ENCODE assay signal across 10 cellular contexts in the genomic region with DNA sequence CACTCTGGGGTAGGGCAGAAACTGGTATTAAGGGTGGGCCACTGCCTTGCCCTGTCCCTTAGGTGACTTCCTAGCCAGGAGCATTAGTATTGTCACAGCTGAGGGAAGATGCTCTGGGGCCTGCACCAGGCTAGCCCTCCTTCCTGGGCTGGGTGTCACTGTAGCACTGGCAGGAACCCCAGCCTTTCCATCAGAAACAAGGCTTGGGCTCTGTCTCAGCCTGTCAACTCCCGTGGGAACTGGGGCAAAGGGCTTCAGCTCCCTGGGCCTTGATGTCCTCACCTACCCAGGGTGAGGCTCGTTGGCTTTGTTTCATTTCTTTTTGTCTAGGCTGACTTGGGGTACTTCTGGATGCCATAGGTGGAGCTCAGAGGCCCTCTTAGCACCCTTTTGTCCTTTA. TPM values are rescaled to one million over a fixed set of nuclear protein-coding genes. Genes with fewer than 3 reads are reported as not detected.
DNase-seq lines count a peak whose midpoint lies in the region; ATAC-seq, FAIRE-seq and TF ChIP-seq lines count a peak whose summit lies in the region.
"Had no signal": no experiment of that assay in that cellular context is flagged by ENCODE, and none has a peak within 500 bp of the region (broad histone marks: within the 10 kb centered on the region; RNA-seq: fewer than 3 reads in every experiment).

No MANE protein-coding gene starts in this region.

- peaks cover 13 to 82% of the 10 kb centered on the region in 2 donors for H3K36me3 ChIP-seq in psoas muscle (ENCODE audit: insufficient read depth in 1 of 2, low read depth in 1 of 2)

- peaks cover 61% of the 10 kb centered on the region for H3K36me3 Mint-ChIP-seq in T-cell

- peak overlapping the region; percentile 15 for H3K4me3 ChIP-seq in AG04449 (ENCODE audit: low read depth, low read length)
- H3K4me3 ChIP-seq in psoas muscle = peak overlapping the region; percentile 3

- no peak for TF ChIP-seq POLR2A in H54 (IDR thresholded peaks at IDR 0.05; ENCODE audit: low read depth, low read length)

- FAIRE-seq in H54 (lab: Jason Lieb, UNC) = no peak

- TF ChIP-seq CTCF in AG04449 (IDR thresholded peaks at IDR 0.05; ENCODE audit: insufficient read depth, low read length, missing control alignments) (no peak), psoas muscle (IDR thresholded peaks at IDR 0.05) (no peak)

- no peaks in the 10 kb centered on the region for H3K4me1 Mint-ChIP-seq in T-cell

- intact Hi-C loops in Right ventricle myocardium superior (cut with DNase I) (no loop called here), psoas muscle (cut with DNase I) (no loop called here)

- H3K9me3 ChIP-seq in psoas muscle = no peaks in the 10 kb centered on the region
- H3K9me3 ChIP-seq: BE2C had no signal

- DNase-seq in AG04449 (ENCODE audit: low read depth, low spot score) (no peak), amniotic epithelial cell (ENCODE audit: low read depth) (peak; percentile 42), Right ventricle myocardium superior (no peak), psoas muscle (no peak), putamen (ENCODE audit: low spot score) (no peak), H54 (ENCODE audit: insufficient read length, low spot score) (no peak), T-cell (no peak)
- DNase-seq in stimulated activated naive CD8-positive, alpha-beta T cell treated with anti-CD3 and anti-CD28 coated beads, Interleukin-15, Interleukin-2, amounts not matched to agents 100 U/mL and 50 U/mL, for 24 hours = no peak
- DNase-seq: BE2C, SHP77 had no signal

- CTCF ChIA-PET in AG04449 (lab: Yijun Ruan, JAX) = interaction anchor here (0.8 to 0.9 kb wide), 2 partner anchors 24 to 39 kb away, joined by 3 read pairs; no protein-coding TSS in a partner anchor
- CTCF ChIA-PET in T-cell (lab: Charles Lee) = no interaction called here

- H3K27ac Mint-ChIP-seq in T-cell = no peak overlapping the region

- peak overlapping the region; percentile 83 for H3K27ac ChIP-seq in psoas muscle

- H3K9me3 Mint-ChIP-seq in T-cell = no peaks in the 10 kb centered on the region

- H3K27me3 Mint-ChIP-seq in T-cell = no peaks in the 10 kb centered on the region

- ATAC-seq in Right ventricle myocardium superior (ENCODE audit: poor library complexity) (peak; percentile 55), psoas muscle (peak in 3 of 4 donors; percentile 27 to 48 (median 29)), T-cell (replicated peaks in 1 of 4) (no peak)
- ATAC-seq in stimulated activated naive CD8-positive, alpha-beta T cell treated with anti-CD3 and anti-CD28 coated beads, Interleukin-15, Interleukin-2, amounts not matched to agents 100 U/mL and 50 U/mL, for 24 hours = no peak

- H3K4me1 ChIP-seq in psoas muscle = peaks cover 21% of the 10 kb centered on the region
- H3K4me1 ChIP-seq: BE2C had no signal

- H3K27me3 ChIP-seq in psoas muscle (ENCODE audit: insufficient read depth in 3 of 3, low read length in 2 of 3) = no peaks in the 10 kb centered on the region
- H3K27me3 ChIP-seq: BE2C had no signal

- 37 to 41% (median 39%) methylated on average over 2 of the region's 2 CpGs for WGBS in psoas muscle, 3 donors

- POLR2A ChIA-PET in AG04449 (lab: Yijun Ruan, JAX) (interaction anchor here (0.6 to 1.3 kb wide), 2 partner anchors 18 to 35 kb away, joined by 3 read pairs; partner anchors contain the start of genes MED29 and PAF1), T-cell (lab: Charles Lee) (no interaction called here)

- no peak overlapping the region for H3K4me3 Mint-ChIP-seq in T-cell

RNA-seq across cellular contexts. Expression of gene PAF1, which starts 18.0 kb away (rescaled TPM):
- total RNA-seq in Right ventricle myocardium superior (32.0 TPM), psoas muscle (10 to 100 TPM; 33.7 to 38.0 (median 34.6) TPM), T-cell (10 to 100 TPM; 43.0 to 96.1 (median 45.9) TPM)
- polyA plus RNA-seq in psoas muscle = 10 to 100 TPM; 34.1 to 58.0 (median 37.6) TPM

RNA-seq across cellular contexts. Expression of gene MED29, which starts 18.2 kb away (rescaled TPM):
- total RNA-seq in Right ventricle myocardium superior (22.1 TPM), psoas muscle (10 to 100 TPM; 25.0 to 33.6 (median 30.2) TPM), T-cell (10 to 100 TPM; 42.0 to 48.7 (median 47.0) TPM)
- polyA plus RNA-seq in psoas muscle = 10 to 100 TPM; 25.0 to 51.7 (median 26.9) TPM

RNA-seq across cellular contexts. Expression of gene SAMD4B, which starts 30.7 kb away (rescaled TPM):
- total RNA-seq in Right ventricle myocardium superior = 43.1 TPM
- total RNA-seq in psoas muscle = 10 to 100 TPM; 34.7 to 66.4 (median 51.7) TPM
- polyA plus RNA-seq in psoas muscle = 10 to 100 TPM; 42.0 to 97.5 (median 58.4) TPM
- total RNA-seq in T-cell = 10 to 100 TPM; 59.4 to 72.3 (median 62.0) TPM

RNA-seq across cellular contexts. Expression of gene ZFP36, which starts 33.7 kb away (rescaled TPM):
- 44.9 TPM for total RNA-seq in Right ventricle myocardium superior
- 100 to 1,000 TPM in 3 of 4 donors, 10 to 100 TPM in 1; 32.1 to 391 (median 184) TPM for total RNA-seq in psoas muscle
- polyA plus RNA-seq in psoas muscle = 100 to 1,000 TPM in 1 of 3 donors, 10 to 100 TPM in 2; 80.8 to 178 (median 83.3) TPM
- total RNA-seq in T-cell = 1,000 to 10,000 TPM in 1 of 5 donors, 100 to 1,000 TPM in 4; 208 to 1,013 (median 233) TPM

RNA-seq across cellular contexts. Expression of gene GMFG, which starts 37.1 kb away (rescaled TPM):
- 17.1 TPM for total RNA-seq in Right ventricle myocardium superior
- total RNA-seq in psoas muscle = 10 to 100 TPM in 2 of 4 donors, 1 to 10 TPM in 2; 7.6 to 13.0 (median 10.9) TPM
- polyA plus RNA-seq in psoas muscle = 10 to 100 TPM in 2 of 3 donors, 1 to 10 TPM in 1; 6.3 to 15.9 (median 10.5) TPM
- total RNA-seq in T-cell = 100 to 1,000 TPM; 337 to 427 (median 397) TPM

Comparison
In these comparisons a context has a peak if more than half of its experiments do, and no peak if none do; other contexts are left out.
1. ATAC-seq: peak in Right ventricle myocardium superior (single experiment) and psoas muscle (3 of 4); none in stimulated activated naive CD8-positive, alpha-beta T cell treated with anti-CD3 and anti-CD28 coated beads, Interleukin-15, Interleukin-2, amounts not matched to agents 100 U/mL and 50 U/mL, for 24 hours (single experiment) and T-cell (0 of 4).